In genomic region chr14:92646952-92647461, GRCh38 we compare ENCODE assay signal across 8 cellular contexts.
DNase-seq lines count a peak whose midpoint lies in the region; ATAC-seq and TF ChIP-seq lines count a peak whose summit lies in the region.

No MANE protein-coding gene starts in this region.

- H3K4me1 ChIP-seq in urinary bladder (ENCODE audit: insufficient read depth): no peaks in the 10 kb centered on the region
- no peaks in the 10 kb centered on the region for H3K4me1 ChIP-seq in OCI-LY7 (ENCODE audit: insufficient read depth, low read length, poor library complexity, severe bottlenecking)

- TF ChIP-seq CTCF in OCI-LY7 (conservative IDR thresholded peaks at IDR 0.05; ENCODE audit: low read length): no peak

- peaks cover 4% of the 10 kb centered on the region for H3K9me3 Mint-ChIP-seq in activated naive CD4-positive, alpha-beta T cell treated with anti-CD3 and anti-CD28 coated beads for 36 hours
- peaks cover 5% of the 10 kb centered on the region for H3K9me3 Mint-ChIP-seq in activated naive CD8-positive, alpha-beta T cell treated with anti-CD3 and anti-CD28 coated beads, Interleukin-2, amount 10 ng/mL, durations not matched to agents 7 days and 5 days

- no TSS peak for BruUV-seq in OCI-LY7 (replicated peaks; lab: Mats Ljungman, UMichigan)

- H3K36me3 Mint-ChIP-seq in activated naive CD4-positive, alpha-beta T cell treated with anti-CD3 and anti-CD28 coated beads for 36 hours (ENCODE audit: low read depth): peaks cover 6% of the 10 kb centered on the region
- H3K36me3 Mint-ChIP-seq in activated naive CD8-positive, alpha-beta T cell treated with anti-CD3 and anti-CD28 coated beads, Interleukin-2, amount 10 ng/mL, durations not matched to agents 7 days and 5 days: peaks cover 50% of the 10 kb centered on the region

- H3K4me3 Mint-ChIP-seq in activated naive CD4-positive, alpha-beta T cell treated with anti-CD3 and anti-CD28 coated beads for 36 hours: no peak overlapping the region
- peak overlapping the region; percentile 64 for H3K4me3 Mint-ChIP-seq in activated naive CD8-positive, alpha-beta T cell treated with anti-CD3 and anti-CD28 coated beads, Interleukin-2, amount 10 ng/mL, durations not matched to agents 7 days and 5 days

- intact Hi-C loops in activated naive CD4-positive, alpha-beta T cell treated with anti-CD3 and anti-CD28 coated beads for 36 hours (cut with micrococcal nuclease): loop anchor here (1.0 kb wide), 1 partner anchor 34 kb away; no protein-coding TSS in a partner anchor
- intact Hi-C loops in posterior vena cava (cut with DNase I) (loop anchor here in 1 of 2 donors (10.0 kb wide), 1 partner anchor 62 kb away; no protein-coding TSS in a partner anchor), OCI-LY7 (cut with micrococcal nuclease; ENCODE audit: unreplicated experiment) (no loop called here)

- peak overlapping the region; percentile 12 for H3K27ac ChIP-seq in urinary bladder (ENCODE audit: low read depth)
- H3K27ac ChIP-seq in OCI-LY7 (ENCODE audit: low read depth, low read length, poor library complexity, severe bottlenecking): no peak overlapping the region

- H3K4me3 ChIP-seq in urinary bladder (ENCODE audit: low read depth, low read length) (no peak overlapping the region), OCI-LY7 (ENCODE audit: low read depth, low read length, poor library complexity, severe bottlenecking) (no peak overlapping the region)

- no peaks in the 10 kb centered on the region for H3K36me3 ChIP-seq in urinary bladder (ENCODE audit: insufficient read depth)
- no peaks in the 10 kb centered on the region for H3K36me3 ChIP-seq in OCI-LY7 (ENCODE audit: insufficient read depth, low read length)

- WGBS in urinary bladder: 27% methylated on average over 8 of the region's 8 CpGs

- no peaks in the 10 kb centered on the region for H3K9me2 ChIP-seq in OCI-LY7 (ENCODE audit: insufficient read depth, low read length)

- no peak overlapping the region for H3K4me2 ChIP-seq in OCI-LY7 (ENCODE audit: low read length)

- POLR2A ChIA-PET in activated naive CD8-positive, alpha-beta T cell treated with anti-CD3 and anti-CD28 coated beads, Interleukin-2, amount 10 ng/mL, durations not matched to agents 7 days and 5 days (lab: Charles Lee): no interaction called here
- POLR2A ChIA-PET in OCI-LY7 (lab: Charles Lee): no interaction called here

- no peaks in the 10 kb centered on the region for H3K9me3 ChIP-seq in OCI-LY7 (ENCODE audit: low read length)

- no peak overlapping the region for H2AFZ ChIP-seq in OCI-LY7 (ENCODE audit: low read length)

- no peak for ATAC-seq in activated naive CD8-positive, alpha-beta T cell treated with anti-CD3 and anti-CD28 coated beads, Interleukin-2, amount 10 ng/mL, durations not matched to agents 7 days and 5 days (ENCODE audit: low read depth)

- H3K4me1 Mint-ChIP-seq in activated naive CD4-positive, alpha-beta T cell treated with anti-CD3 and anti-CD28 coated beads for 36 hours (ENCODE audit: low read depth): peaks cover 65% of the 10 kb centered on the region
- H3K4me1 Mint-ChIP-seq in activated naive CD8-positive, alpha-beta T cell treated with anti-CD3 and anti-CD28 coated beads, Interleukin-2, amount 10 ng/mL, durations not matched to agents 7 days and 5 days: peaks cover 61% of the 10 kb centered on the region

- CTCF ChIA-PET in activated naive CD4-positive, alpha-beta T cell treated with anti-CD3 and anti-CD28 coated beads for 36 hours (lab: Charles Lee): interaction anchor here (0.7 to 1.8 kb wide), 2 partner anchors 25 to 34 kb away, joined by 4 read pairs; no protein-coding TSS in a partner anchor
- CTCF ChIA-PET in OCI-LY7 (lab: Charles Lee; ENCODE audit: unreplicated experiment): no interaction called here

- H4K20me1 ChIP-seq in OCI-LY7 (ENCODE audit: insufficient read depth, low read length): no peaks in the 10 kb centered on the region

- H3K79me2 ChIP-seq in OCI-LY7 (ENCODE audit: insufficient read depth, low read depth, low read length): no peaks in the 10 kb centered on the region

- peak overlapping the region; percentile 44 for H3K27ac Mint-ChIP-seq in activated naive CD4-positive, alpha-beta T cell treated with anti-CD3 and anti-CD28 coated beads for 36 hours
- peak overlapping the region; percentile 91 for H3K27ac Mint-ChIP-seq in activated naive CD8-positive, alpha-beta T cell treated with anti-CD3 and anti-CD28 coated beads, Interleukin-2, amount 10 ng/mL, durations not matched to agents 7 days and 5 days

- no peak for DNase-seq in activated naive CD4-positive, alpha-beta T cell treated with anti-CD3 and anti-CD28 coated beads for 36 hours
- DNase-seq in activated naive CD4-positive, alpha-beta T cell treated with anti-CD3 and anti-CD28 coated beads, Interleukin-2, amount 50 U/mL, for 16 hours: no peak
- no peak for DNase-seq in activated naive CD8-positive, alpha-beta T cell treated with anti-CD3 and anti-CD28 coated beads, Interleukin-2, amount 10 ng/mL, durations not matched to agents 7 days and 5 days
- DNase-seq in left kidney (ENCODE audit: low read depth, low spot score) (peak; percentile 17), NCI-H1694 treated with DMSO at 0.1 percent for 48 hours (lab: John Stamatoyannopoulos, UW) (no peak), posterior vena cava (ENCODE audit: low spot score) (no peak), OCI-LY7 (ENCODE audit: low spot score) (no peak)

- H3K27me3 Mint-ChIP-seq in activated naive CD4-positive, alpha-beta T cell treated with anti-CD3 and anti-CD28 coated beads for 36 hours (ENCODE audit: low read depth): no peaks in the 10 kb centered on the region
- no peaks in the 10 kb centered on the region for H3K27me3 Mint-ChIP-seq in activated naive CD8-positive, alpha-beta T cell treated with anti-CD3 and anti-CD28 coated beads, Interleukin-2, amount 10 ng/mL, durations not matched to agents 7 days and 5 days
